In genomic region chr22:37018815-37019308, GRCh38 we compare ENCODE assay signal across 8 cellular contexts. TPM values are rescaled to one million over a fixed set of nuclear protein-coding genes. Genes with fewer than 3 reads are reported as not detected.
DNase-seq lines count a peak whose midpoint lies in the region; TF ChIP-seq lines count a peak whose summit lies in the region.

No MANE protein-coding gene starts in this region.

- peak in 1 of 5 donors; percentile 24 for DNase-seq in CD8-positive, alpha-beta memory T cell
- DNase-seq in HAP-1 (ENCODE audit: low spot score in 2 of 2) (peak; percentile 26 to 80), dermis blood vessel endothelial cell (peak; percentile 32), superior temporal gyrus (ENCODE audit: extremely low spot score) (peak; percentile 38)
- no peak for DNase-seq in NK-92 treated with Interleukin-12 subunit alpha and Interleukin-12 subunit beta, amount 100 ng/mL, for 24 hours (lab: John Stamatoyannopoulos, UW)
- DNase-seq in activated CD4-positive, CD25-positive, alpha-beta regulatory T cell (lab: John Stamatoyannopoulos, UW) = no peak

- POLR2A ChIA-PET in CD8-positive, alpha-beta memory T cell (lab: Charles Lee) = no interaction called here

- peak overlapping the region; percentile 60; the same call in 1 of the 2 replicates for H2AFZ ChIP-seq in OCI-LY3 (ENCODE audit: low read depth, low read length)

- no peaks in the 10 kb centered on the region for H3K27me3 ChIP-seq in CD8-positive, alpha-beta memory T cell (ENCODE audit: insufficient read depth, low read length, poor library complexity, severe bottlenecking)
- H3K27me3 ChIP-seq in HAP-1 (ENCODE audit: low read depth) (no peaks in the 10 kb centered on the region), OCI-LY3 (ENCODE audit: low read depth, low read length) (no peaks in the 10 kb centered on the region), liver (ENCODE audit: control insufficient read depth in 4 of 4, insufficient read depth in 4 of 4, low read length in 3 of 4) (no peaks in the 10 kb centered on the region)

- under 1% methylated on average over 35 of the region's 35 CpGs for WGBS in liver

- H3K4me3 Mint-ChIP-seq in CD8-positive, alpha-beta memory T cell = peak overlapping the region; percentile 55 to 86 (median 74)

- H3K9me3 ChIP-seq in CD8-positive, alpha-beta memory T cell (ENCODE audit: low read length) = no peaks in the 10 kb centered on the region
- H3K9me3 ChIP-seq in HAP-1 = no peaks in the 10 kb centered on the region
- no peaks in the 10 kb centered on the region for H3K9me3 ChIP-seq in OCI-LY3 (ENCODE audit: insufficient read depth, low read length)
- no peaks in the 10 kb centered on the region for H3K9me3 ChIP-seq in liver (ENCODE audit: control insufficient read depth in 4 of 4, low read length in 3 of 4)

- H3K4me2 ChIP-seq in OCI-LY3 (ENCODE audit: low read length) = peak overlapping the region; percentile 83

- H3K4me1 Mint-ChIP-seq in CD8-positive, alpha-beta memory T cell = peaks cover 13 to 18% (median 14%) of the 10 kb centered on the region in 3 donors

- no peak overlapping the region for H3K27ac Mint-ChIP-seq in CD8-positive, alpha-beta memory T cell

- H3K27me3 Mint-ChIP-seq in CD8-positive, alpha-beta memory T cell = peaks cover 0 to 1% of the 10 kb centered on the region in 2 donors

- no peaks in the 10 kb centered on the region for H3K36me3 ChIP-seq in CD8-positive, alpha-beta memory T cell (ENCODE audit: insufficient read depth, low read length)
- H3K36me3 ChIP-seq in HAP-1 (replicated peaks) (peaks cover 12% of the 10 kb centered on the region), OCI-LY3 (replicated peaks; ENCODE audit: low read depth, low read length) (no peaks in the 10 kb centered on the region), liver (ENCODE audit: control insufficient read depth in 4 of 4, insufficient read depth in 3 of 4, low read depth in 1 of 4, low read length in 3 of 4) (peaks cover 0 to 5% (median 0%) of the 10 kb centered on the region in 4 donors)

- H3K79me2 ChIP-seq in OCI-LY3 (ENCODE audit: low read length) = no peaks in the 10 kb centered on the region; the same call in 1 of the 2 replicates

- no peaks in the 10 kb centered on the region for H3K36me3 Mint-ChIP-seq in CD8-positive, alpha-beta memory T cell

- TF ChIP-seq CTCF in OCI-LY3 (IDR thresholded peaks at IDR 0.05; ENCODE audit: low read depth, low read length) (no peak), liver (IDR thresholded peaks at IDR 0.05; ENCODE audit: low read depth, low read length, missing input control) (no peak)

- H3K9ac ChIP-seq in OCI-LY3 (ENCODE audit: low read length) = peak overlapping the region; percentile 71
- peak overlapping the region; percentile 30 to 64 for H3K9ac ChIP-seq in liver (ENCODE audit: low read depth in 1 of 2, low read length in 2 of 2)

- H3K9me3 Mint-ChIP-seq in CD8-positive, alpha-beta memory T cell = no peaks in the 10 kb centered on the region

- H3K4me3 ChIP-seq in CD8-positive, alpha-beta memory T cell (ENCODE audit: low read length) = peak overlapping the region; percentile 28
- H3K4me3 ChIP-seq in HAP-1 = peak overlapping the region; percentile 75
- peak overlapping the region; percentile 78 for H3K4me3 ChIP-seq in OCI-LY3 (ENCODE audit: low read length)
- peak overlapping the region; percentile 60 to 91 (median 89) for H3K4me3 ChIP-seq in liver (ENCODE audit: low read depth in 1 of 3, low read length in 3 of 3)

- TF ChIP-seq RAD21 in liver (IDR thresholded peaks at IDR 0.05) = no peak

- CTCF ChIA-PET in CD8-positive, alpha-beta memory T cell (lab: Charles Lee) = interaction anchor here (0.8 to 1.4 kb wide), 3 partner anchors 10 to 129 kb away, joined by 3 to 4 read pairs (median 4); no protein-coding TSS in a partner anchor

- in situ Hi-C loops in HAP-1 (cut with MboI; ENCODE audit: low sequenced_read_pairs) = no loop called here

- H3K27ac ChIP-seq in CD8-positive, alpha-beta memory T cell (ENCODE audit: low read depth, low read length) = peak overlapping the region; percentile 31
- no peak overlapping the region for H3K27ac ChIP-seq in OCI-LY3 (ENCODE audit: low read length)
- H3K27ac ChIP-seq in liver (ENCODE audit: low read depth in 1 of 2, low read length in 2 of 2) = peak overlapping the region; percentile 80 to 86

- no peaks in the 10 kb centered on the region for H4K20me1 ChIP-seq in OCI-LY3 (ENCODE audit: insufficient read depth, low read length)

- H3K4me1 ChIP-seq in CD8-positive, alpha-beta memory T cell (ENCODE audit: insufficient read depth, low read length) = peaks cover 6% of the 10 kb centered on the region
- H3K4me1 ChIP-seq in HAP-1 (peaks cover 6% of the 10 kb centered on the region), OCI-LY3 (ENCODE audit: low read length) (peaks cover 12% of the 10 kb centered on the region), liver (ENCODE audit: control insufficient read depth in 4 of 4, insufficient read depth in 4 of 4, low read length in 3 of 4) (peaks cover 15 to 80% (median 69%) of the 10 kb centered on the region in 4 donors)

TF ChIP-seq in liver, 16 proteins besides CTCF, POLR2A, EP300 and RAD21:
- TF ChIP-seq, protein P1, sequence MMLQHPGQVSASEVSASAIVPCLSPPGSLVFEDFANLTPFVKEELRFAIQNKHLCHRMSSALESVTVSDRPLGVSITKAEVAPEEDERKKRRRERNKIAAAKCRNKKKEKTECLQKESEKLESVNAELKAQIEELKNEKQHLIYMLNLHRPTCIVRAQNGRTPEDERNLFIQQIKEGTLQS (IDR thresholded peaks at IDR 0.05) = no peak
- no peak for TF ChIP-seq HNF4G (IDR thresholded peaks at IDR 0.05)
- TF ChIP-seq, protein P2, sequence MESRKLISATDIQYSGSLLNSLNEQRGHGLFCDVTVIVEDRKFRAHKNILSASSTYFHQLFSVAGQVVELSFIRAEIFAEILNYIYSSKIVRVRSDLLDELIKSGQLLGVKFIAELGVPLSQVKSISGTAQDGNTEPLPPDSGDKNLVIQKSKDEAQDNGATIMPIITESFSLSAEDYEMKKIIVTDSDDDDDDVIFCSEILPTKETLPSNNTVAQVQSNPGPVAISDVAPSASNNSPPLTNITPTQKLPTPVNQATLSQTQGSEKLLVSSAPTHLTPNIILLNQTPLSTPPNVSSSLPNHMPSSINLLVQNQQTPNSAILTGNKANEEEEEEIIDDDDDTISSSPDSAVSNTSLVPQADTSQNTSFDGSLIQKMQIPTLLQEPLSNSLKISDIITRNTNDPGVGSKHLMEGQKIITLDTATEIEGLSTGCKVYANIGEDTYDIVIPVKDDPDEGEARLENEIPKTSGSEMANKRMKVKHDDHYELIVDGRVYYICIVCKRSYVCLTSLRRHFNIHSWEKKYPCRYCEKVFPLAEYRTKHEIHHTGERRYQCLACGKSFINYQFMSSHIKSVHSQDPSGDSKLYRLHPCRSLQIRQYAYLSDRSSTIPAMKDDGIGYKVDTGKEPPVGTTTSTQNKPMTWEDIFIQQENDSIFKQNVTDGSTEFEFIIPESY (IDR thresholded peaks at IDR 0.05) = no peak
- TF ChIP-seq MAX (IDR thresholded peaks at IDR 0.05) = no peak
- no peak for TF ChIP-seq NR2F2 (IDR thresholded peaks at IDR 0.05)
- no peak for TF ChIP-seq RXRA (IDR thresholded peaks at IDR 0.05)
- TF ChIP-seq FOXA2 (IDR thresholded peaks at IDR 0.05) = no peak
- no peak for TF ChIP-seq REST (IDR thresholded peaks at IDR 0.05)
- no peak for TF ChIP-seq EGR1 (IDR thresholded peaks at IDR 0.05; ENCODE audit: low read depth in 2 of 2)
- TF ChIP-seq GABPA (IDR thresholded peaks at IDR 0.05 in 1 of 2, conservative IDR thresholded peaks at IDR 0.05 in 1 of 2) = no peak
- no peak for TF ChIP-seq FOXA1 (IDR thresholded peaks at IDR 0.05)
- TF ChIP-seq JUND (IDR thresholded peaks at IDR 0.05) = no peak
- TF ChIP-seq HNF4A (conservative IDR thresholded peaks at IDR 0.05) = no peak
- TF ChIP-seq SP1 (IDR thresholded peaks at IDR 0.05) = no peak
- no peak for TF ChIP-seq YY1 (IDR thresholded peaks at IDR 0.05)
- TF ChIP-seq TAF1 (conservative IDR thresholded peaks at IDR 0.05) = no peak

RNA-seq across cellular contexts. Expression of gene TST, which starts 0.4 kb away (rescaled TPM):
- 1 to 10 TPM; 3.7 to 5.1 TPM for total RNA-seq in CD8-positive, alpha-beta memory T cell
- polyA plus RNA-seq in CD8-positive, alpha-beta memory T cell = 0.75 TPM
- 50.4 and 96.0 TPM in 2 replicates for total RNA-seq in dermis blood vessel endothelial cell
- total RNA-seq in liver = 100 to 1,000 TPM; 186 to 212 TPM
- polyA plus RNA-seq in liver = 100 to 1,000 TPM; 373 to 404 TPM

RNA-seq across cellular contexts. Expression of gene MPST, which starts 0.7 kb away (rescaled TPM):
- 10 to 100 TPM; 16.6 to 17.8 TPM for total RNA-seq in CD8-positive, alpha-beta memory T cell
- polyA plus RNA-seq in CD8-positive, alpha-beta memory T cell = 20.0 TPM
- total RNA-seq in dermis blood vessel endothelial cell (168 and 175 TPM in 2 replicates), liver (100 to 1,000 TPM; 124 to 149 TPM)
- polyA plus RNA-seq in liver = 100 to 1,000 TPM; 249 to 277 TPM

RNA-seq across cellular contexts. Expression of gene KCTD17, which starts 32.7 kb away (rescaled TPM):
- total RNA-seq in CD8-positive, alpha-beta memory T cell = 10 to 100 TPM; 40.8 to 44.8 TPM
- polyA plus RNA-seq in CD8-positive, alpha-beta memory T cell = 12.9 TPM
- total RNA-seq in dermis blood vessel endothelial cell (53.4 and 58.2 TPM in 2 replicates), liver (1 to 10 TPM; 3.4 to 4.1 TPM)
- 1 to 10 TPM; 2.0 to 5.2 TPM for polyA plus RNA-seq in liver

Comparison
In these comparisons a context has a peak if more than half of its experiments do, and no peak if none do; other contexts are left out.
1. DNase-seq: peak in HAP-1 (2 of 2), dermis blood vessel endothelial cell (single experiment) and superior temporal gyrus (single experiment); none in NK-92 treated with Interleukin-12 subunit alpha and Interleukin-12 subunit beta, amount 100 ng/mL, for 24 hours (single experiment) and activated CD4-positive, CD25-positive, alpha-beta regulatory T cell (0 of 4).
2. H3K4me3 ChIP-seq: peak in every context shown above with its lines; median percentile 89 in liver; 78 in OCI-LY3; 75 in HAP-1; 28 in CD8-positive, alpha-beta memory T cell.
3. RNA of gene KCTD17, which starts 32.7 kb away (total RNA-seq): 53.4 to 58.2 TPM in dermis blood vessel endothelial cell and 40.8 to 44.8 TPM in CD8-positive, alpha-beta memory T cell; 3.4 to 4.1 TPM in liver; every median in the first group is over 4 times any median in the second.